ENCODE assay signal across 18 cellular contexts in genomic region chr2:10549621-10550020, GRCh38.
DNase-seq lines count a peak whose midpoint lies in the region; ATAC-seq and TF ChIP-seq lines count a peak whose summit lies in the region.
"Had no signal": no experiment of that assay in that cellular context is flagged by ENCODE, and none has a peak within 500 bp of the region (broad histone marks: within the 10 kb centered on the region; RNA-seq: fewer than 3 reads in every experiment).

No MANE protein-coding gene starts in this region.

- H3K9ac ChIP-seq in NT2/D1 (ENCODE audit: insufficient read length, low read depth): peak overlapping the region; percentile 21
- H3K9ac ChIP-seq: BLaER1 treated with 17β-estradiol and CSF1 and Interleukin-3, amounts not matched to agents 10 nM and 100 nM had no signal

- H3K27ac ChIP-seq in GM23338 (ENCODE audit: low read depth): no peak overlapping the region
- H3K27ac ChIP-seq in OCI-LY7 (ENCODE audit: low read depth, low read length, poor library complexity, severe bottlenecking): no peak overlapping the region
- H3K27ac ChIP-seq: BLaER1 treated with 17β-estradiol and CSF1 and Interleukin-3, amounts not matched to agents 10 nM and 100 nM; GM23248; HL-60 had no signal

- H3K36me3 ChIP-seq in GM23338 (ENCODE audit: insufficient read depth) (no peaks in the 10 kb centered on the region), NT2/D1 (ENCODE audit: insufficient read depth, insufficient read length, low read length) (no peaks in the 10 kb centered on the region), OCI-LY7 (ENCODE audit: insufficient read depth, low read length) (no peaks in the 10 kb centered on the region)
- H3K36me3 ChIP-seq: BLaER1 treated with 17β-estradiol and CSF1 and Interleukin-3, amounts not matched to agents 10 nM and 100 nM had no signal

- CTCF ChIA-PET in OCI-LY7 (lab: Charles Lee; ENCODE audit: unreplicated experiment): no interaction called here

- H3K4me3 Mint-ChIP-seq in GM23338: no peak overlapping the region; the same call in 2 of the 3 replicates
- no peak overlapping the region for H3K4me3 Mint-ChIP-seq in glutamatergic neuron (ENCODE audit: unreplicated experiment)
- no peak overlapping the region for H3K4me3 Mint-ChIP-seq in type B pancreatic cell
- H3K4me3 Mint-ChIP-seq in immature natural killer cell: no peak overlapping the region
- H3K4me3 Mint-ChIP-seq: B cell; CD8-positive, alpha-beta T cell had no signal

- DNase-seq in GM23338 (ENCODE audit: low spot score): no peak
- DNase-seq in NT2/D1 (ENCODE audit: low read depth, low spot score): no peak
- DNase-seq in glutamatergic neuron: no peak
- DNase-seq in type B pancreatic cell (ENCODE audit: extremely low spot score, unreplicated experiment): no peak
- no peak for DNase-seq in immature natural killer cell
- no peak for DNase-seq in OCI-LY7 (ENCODE audit: low spot score)
- DNase-seq in NCI-H446 treated with DMSO at 0.1 percent for 48 hours (lab: John Stamatoyannopoulos, UW): no peak
- DNase-seq: 8988T; Calu3; CD8-positive, alpha-beta T cell; DMS79 treated with DMSO at 0.1 percent for 48 hours; GF-D8; GM23248; HFFc6 had no signal

- POLR2A ChIA-PET in OCI-LY7 (lab: Charles Lee): no interaction called here

- H3K27me3 ChIP-seq in GM23338 (ENCODE audit: insufficient read depth) (no peaks in the 10 kb centered on the region), NT2/D1 (ENCODE audit: insufficient read depth, insufficient read length) (no peaks in the 10 kb centered on the region)

- peak overlapping the region; percentile 83; the same call in 1 of the 2 replicates for H2AFZ ChIP-seq in GM23338
- no peak overlapping the region for H2AFZ ChIP-seq in OCI-LY7 (ENCODE audit: low read length)

- peaks cover 13% of the 10 kb centered on the region for H3K4me1 ChIP-seq in GM23338 (ENCODE audit: insufficient read depth)
- peaks cover 10% of the 10 kb centered on the region for H3K4me1 ChIP-seq in NT2/D1 (ENCODE audit: insufficient read depth, insufficient read length)
- H3K4me1 ChIP-seq in OCI-LY7 (ENCODE audit: insufficient read depth, low read length, poor library complexity, severe bottlenecking): no peaks in the 10 kb centered on the region

- H3K36me3 Mint-ChIP-seq in GM23338 (ENCODE audit: low read depth) (no peaks in the 10 kb centered on the region; the same call in 2 of the 3 replicates), glutamatergic neuron (ENCODE audit: unreplicated experiment) (peaks cover 5% of the 10 kb centered on the region), type B pancreatic cell (no peaks in the 10 kb centered on the region), immature natural killer cell (no peaks in the 10 kb centered on the region)
- H3K36me3 Mint-ChIP-seq: CD8-positive, alpha-beta T cell had no signal

- intact Hi-C loops in OCI-LY7 (cut with micrococcal nuclease; ENCODE audit: unreplicated experiment): no loop called here

- TF ChIP-seq CTCF in GM23338 (conservative IDR thresholded peaks at IDR 0.05; ENCODE audit: low read depth in 2 of 2) (no peak), glutamatergic neuron (IDR thresholded peaks at IDR 0.05; ENCODE audit: partially characterized antibody, unreplicated experiment) (no peak), type B pancreatic cell (conservative IDR thresholded peaks at IDR 0.05) (no peak), OCI-LY7 (conservative IDR thresholded peaks at IDR 0.05; ENCODE audit: low read length) (no peak)

- H3K4me1 Mint-ChIP-seq in GM23338: peaks cover 30% of the 10 kb centered on the region
- H3K4me1 Mint-ChIP-seq in glutamatergic neuron (ENCODE audit: low read depth, unreplicated experiment): peaks cover 22% of the 10 kb centered on the region
- H3K4me1 Mint-ChIP-seq in type B pancreatic cell (ENCODE audit: unreplicated experiment): peaks cover 19% of the 10 kb centered on the region
- peaks cover 12 to 21% of the 10 kb centered on the region in 2 donors for H3K4me1 Mint-ChIP-seq in immature natural killer cell

- H3F3A ChIP-seq in GM23338 (replicated peaks; ENCODE audit: low read depth): no peaks in the 10 kb centered on the region

- H3K9me3 Mint-ChIP-seq in GM23338 (peaks cover 5% of the 10 kb centered on the region; the same call in 1 of the 3 replicates), glutamatergic neuron (ENCODE audit: unreplicated experiment) (peaks cover 4% of the 10 kb centered on the region), type B pancreatic cell (no peaks in the 10 kb centered on the region), immature natural killer cell (peaks cover 0 to 2% (median 0%) of the 10 kb centered on the region in 6 donors)
- H3K9me3 Mint-ChIP-seq: CD8-positive, alpha-beta T cell; HFFc6 had no signal

- no peaks in the 10 kb centered on the region for H3K9me2 ChIP-seq in GM23338 (ENCODE audit: insufficient read depth)
- H3K9me2 ChIP-seq in OCI-LY7 (ENCODE audit: insufficient read depth, low read length): no peaks in the 10 kb centered on the region

- H3K4me2 ChIP-seq in GM23338 (no peak overlapping the region), OCI-LY7 (ENCODE audit: low read length) (no peak overlapping the region)

- H3K9me3 ChIP-seq in NT2/D1 (ENCODE audit: insufficient read depth, low read length) (no peaks in the 10 kb centered on the region), OCI-LY7 (ENCODE audit: low read length) (no peaks in the 10 kb centered on the region)
- H3K9me3 ChIP-seq: BLaER1 treated with 17β-estradiol and CSF1 and Interleukin-3, amounts not matched to agents 10 nM and 100 nM had no signal

- H3K4me3 ChIP-seq in GM23338: no peak overlapping the region
- no peak overlapping the region for H3K4me3 ChIP-seq in NT2/D1 (ENCODE audit: insufficient read length, low read depth)
- H3K4me3 ChIP-seq in OCI-LY7 (ENCODE audit: low read depth, low read length, poor library complexity, severe bottlenecking): no peak overlapping the region
- H3K4me3 ChIP-seq: BLaER1 treated with 17β-estradiol and CSF1 and Interleukin-3, amounts not matched to agents 10 nM and 100 nM had no signal

- no TSS peak for BruUV-seq in OCI-LY7 (replicated peaks; lab: Mats Ljungman, UMichigan)

- no peak overlapping the region for H3K27ac Mint-ChIP-seq in GM23338
- peak overlapping the region; percentile 97 for H3K27ac Mint-ChIP-seq in glutamatergic neuron (ENCODE audit: unreplicated experiment)
- H3K27ac Mint-ChIP-seq in type B pancreatic cell: peak overlapping the region; percentile 31
- H3K27ac Mint-ChIP-seq in immature natural killer cell: no peak overlapping the region
- H3K27ac Mint-ChIP-seq: B cell; CD8-positive, alpha-beta T cell had no signal

- H4K20me1 ChIP-seq in GM23338 (replicated peaks; ENCODE audit: insufficient read depth) (no peaks in the 10 kb centered on the region), OCI-LY7 (ENCODE audit: insufficient read depth, low read length) (no peaks in the 10 kb centered on the region)

- no peak for ATAC-seq in GM23338
- ATAC-seq: CD8-positive, alpha-beta T cell; HCT116 had no signal

- H3K27me3 Mint-ChIP-seq in GM23338 (ENCODE audit: insufficient read depth, low read depth, poor library complexity): peaks cover 7% of the 10 kb centered on the region
- H3K27me3 Mint-ChIP-seq in glutamatergic neuron (ENCODE audit: unreplicated experiment): peaks cover 4% of the 10 kb centered on the region
- H3K27me3 Mint-ChIP-seq in type B pancreatic cell: peaks cover 25% of the 10 kb centered on the region
- H3K27me3 Mint-ChIP-seq in immature natural killer cell (ENCODE audit: low read depth in 3 of 3): peaks cover 7 to 36% (median 13%) of the 10 kb centered on the region in 3 donors

- H3K79me2 ChIP-seq in GM23338 (replicated peaks; ENCODE audit: insufficient read depth): no peaks in the 10 kb centered on the region
- no peaks in the 10 kb centered on the region for H3K79me2 ChIP-seq in OCI-LY7 (ENCODE audit: insufficient read depth, low read depth, low read length)

TF ChIP-seq in GM23338, 12 proteins besides CTCF, POLR2A, EP300 and RAD21 (continues in another document):
- TF ChIP-seq ZNF331 (CRISPR knock-in tag; IDR thresholded peaks at IDR 0.05; ENCODE audit: low read depth) (no peak), ZNF114 (CRISPR knock-in tag; IDR thresholded peaks at IDR 0.05) (no peak), CREB1 (CRISPR knock-in tag; IDR thresholded peaks at IDR 0.05; ENCODE audit: low read depth) (no peak), POLR2AphosphoS5 (IDR thresholded peaks at IDR 0.05; ENCODE audit: low read depth) (no peak), EZH2phosphoT487 (IDR thresholded peaks at IDR 0.05; ENCODE audit: unreplicated experiment) (no peak), STAT1 (IDR thresholded peaks at IDR 0.05; ENCODE audit: unreplicated experiment) (no peak)
- TF ChIP-seq, protein P1, sequence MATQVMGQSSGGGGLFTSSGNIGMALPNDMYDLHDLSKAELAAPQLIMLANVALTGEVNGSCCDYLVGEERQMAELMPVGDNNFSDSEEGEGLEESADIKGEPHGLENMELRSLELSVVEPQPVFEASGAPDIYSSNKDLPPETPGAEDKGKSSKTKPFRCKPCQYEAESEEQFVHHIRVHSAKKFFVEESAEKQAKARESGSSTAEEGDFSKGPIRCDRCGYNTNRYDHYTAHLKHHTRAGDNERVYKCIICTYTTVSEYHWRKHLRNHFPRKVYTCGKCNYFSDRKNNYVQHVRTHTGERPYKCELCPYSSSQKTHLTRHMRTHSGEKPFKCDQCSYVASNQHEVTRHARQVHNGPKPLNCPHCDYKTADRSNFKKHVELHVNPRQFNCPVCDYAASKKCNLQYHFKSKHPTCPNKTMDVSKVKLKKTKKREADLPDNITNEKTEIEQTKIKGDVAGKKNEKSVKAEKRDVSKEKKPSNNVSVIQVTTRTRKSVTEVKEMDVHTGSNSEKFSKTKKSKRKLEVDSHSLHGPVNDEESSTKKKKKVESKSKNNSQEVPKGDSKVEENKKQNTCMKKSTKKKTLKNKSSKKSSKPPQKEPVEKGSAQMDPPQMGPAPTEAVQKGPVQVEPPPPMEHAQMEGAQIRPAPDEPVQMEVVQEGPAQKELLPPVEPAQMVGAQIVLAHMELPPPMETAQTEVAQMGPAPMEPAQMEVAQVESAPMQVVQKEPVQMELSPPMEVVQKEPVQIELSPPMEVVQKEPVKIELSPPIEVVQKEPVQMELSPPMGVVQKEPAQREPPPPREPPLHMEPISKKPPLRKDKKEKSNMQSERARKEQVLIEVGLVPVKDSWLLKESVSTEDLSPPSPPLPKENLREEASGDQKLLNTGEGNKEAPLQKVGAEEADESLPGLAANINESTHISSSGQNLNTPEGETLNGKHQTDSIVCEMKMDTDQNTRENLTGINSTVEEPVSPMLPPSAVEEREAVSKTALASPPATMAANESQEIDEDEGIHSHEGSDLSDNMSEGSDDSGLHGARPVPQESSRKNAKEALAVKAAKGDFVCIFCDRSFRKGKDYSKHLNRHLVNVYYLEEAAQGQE (IDR thresholded peaks at IDR 0.05; ENCODE audit: unreplicated experiment): no peak

Comparison
In these comparisons a context has a peak if more than half of its experiments do, and no peak if none do; other contexts are left out.
1. H3K27ac Mint-ChIP-seq: peak in glutamatergic neuron (single experiment) and type B pancreatic cell (single experiment); none in GM23338 (single experiment) and immature natural killer cell (0 of 6).